ENCODE assay signal across 7 cellular contexts in genomic region chr18:42336139-42336538, GRCh38.
"Had no signal": no experiment of that assay in that cellular context is flagged by ENCODE, and none has a peak within 500 bp of the region (broad histone marks: within the 10 kb centered on the region; RNA-seq: fewer than 3 reads in every experiment).

No MANE protein-coding gene starts in this region.

- H3K27ac Mint-ChIP-seq: IgD-negative memory B cell had no signal

- ATAC-seq: HepG2, K562 had no signal

- H3K4me3 ChIP-seq: K562 had no signal

- H3K36me3 Mint-ChIP-seq: IgD-negative memory B cell had no signal

- H3K4me3 Mint-ChIP-seq: IgD-negative memory B cell had no signal

- FAIRE-seq: HepG2, HTR-8/SVneo, K562 had no signal

- H3K27ac ChIP-seq: HL-60 had no signal

- H3K27me3 Mint-ChIP-seq: IgD-negative memory B cell had no signal

- DNase-seq: IMR-90, KBM-7 had no signal

- H3K4me1 Mint-ChIP-seq: IgD-negative memory B cell had no signal
